ENCODE assay signal across 1 cellular context in genomic region chr14:92473261-92473946, GRCh38.
TF ChIP-seq lines count a peak whose summit lies in the region.

No MANE protein-coding gene starts in this region.

TF ChIP-seq in WTC11, 78 proteins besides CTCF, POLR2A, EP300 and RAD21 (continued from another document):
- no peak for TF ChIP-seq ZNF671 (CRISPR knock-in tag; IDR thresholded peaks at IDR 0.05)
- TF ChIP-seq, protein P1, sequence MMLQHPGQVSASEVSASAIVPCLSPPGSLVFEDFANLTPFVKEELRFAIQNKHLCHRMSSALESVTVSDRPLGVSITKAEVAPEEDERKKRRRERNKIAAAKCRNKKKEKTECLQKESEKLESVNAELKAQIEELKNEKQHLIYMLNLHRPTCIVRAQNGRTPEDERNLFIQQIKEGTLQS (CRISPR knock-in tag; conservative IDR thresholded peaks at IDR 0.05), result no peak
